Comparison of ENCODE assay signal across 32 cellular contexts in genomic region chr10:31381171-31381570, GRCh38.
"Had no signal": no experiment of that assay in that cellular context is flagged by ENCODE, and none has a peak within 500 bp of the region (broad histone marks: within the 10 kb centered on the region; RNA-seq: fewer than 3 reads in every experiment).

No MANE protein-coding gene starts in this region.

- H3K36me3 ChIP-seq: ascending aorta, breast epithelium, cardiac muscle cell, colonic mucosa, esophagus muscularis mucosa, gastroesophageal sphincter had no signal

- ATAC-seq: activated CD8-positive, alpha-beta memory T cell treated with anti-CD3 and anti-CD28 coated beads, Interleukin-2, amount 10 ng/mL, durations not matched to agents 7 days and 5 days; activated CD8-positive, alpha-beta T cell treated with anti-CD3 and anti-CD28 coated beads, Interleukin-2, amount 10 ng/mL, durations not matched to agents 7 days and 5 days; activated naive CD8-positive, alpha-beta T cell treated with anti-CD3 and anti-CD28 coated beads, Interleukin-2, amount 50 U/mL, for 24 hours; effector memory CD8-positive, alpha-beta T cell; gastroesophageal sphincter; T-helper 17 cell had no signal

- H3K4me3 Mint-ChIP-seq: activated CD4-positive, alpha-beta memory T cell treated with anti-CD3 and anti-CD28 coated beads for 36 hours; activated CD4-positive, alpha-beta T cell treated with anti-CD3 and anti-CD28 coated beads for 36 hours; activated CD4-positive, alpha-beta T cell treated with anti-CD3 and anti-CD28 coated beads, Interleukin-2, amount 10 ng/mL, durations not matched to agents 24 days and 14 days; activated CD8-positive, alpha-beta memory T cell treated with anti-CD3 and anti-CD28 coated beads, Interleukin-2, amount 10 ng/mL, durations not matched to agents 7 days and 5 days; activated CD8-positive, alpha-beta T cell treated with anti-CD3 and anti-CD28 coated beads, Interleukin-2, amount 10 ng/mL, durations not matched to agents 7 days and 5 days; activated naive CD4-positive, alpha-beta T cell treated with anti-CD3 and anti-CD28 coated beads for 36 hours; activated naive CD4-positive, alpha-beta T cell treated with anti-CD3 and anti-CD28 coated beads, Interleukin-2, amount 50 U/mL, for 24 hours; activated naive CD8-positive, alpha-beta T cell treated with anti-CD3 and anti-CD28 coated beads for 36 hours; activated naive CD8-positive, alpha-beta T cell treated with anti-CD3 and anti-CD28 coated beads, Interleukin-2, amount 50 U/mL, for 24 hours; activated T-helper 1 cell treated with anti-CD3 and anti-CD28 coated beads, Interleukin-12 subunit alpha, Interleukin-12 subunit beta, Interleukin-2, Interleukin-4 antibody, amounts not matched to agents 30 ng/mL and 10 ng/mL and 1 ng/mL, durations not matched to agents 14 hours and 24 hours and 36 hours; brain; effector memory CD8-positive, alpha-beta T cell; T-helper 17 cell had no signal

- H3K27me3 ChIP-seq: ascending aorta, breast epithelium, cardiac muscle cell, colonic mucosa, esophagus muscularis mucosa, gastroesophageal sphincter had no signal

- H3K4me1 ChIP-seq: breast epithelium, colonic mucosa, gastroesophageal sphincter had no signal

- H3K4me3 ChIP-seq: ascending aorta, breast epithelium, cardiac muscle cell, colonic mucosa, esophagus muscularis mucosa, gastroesophageal sphincter had no signal

- DNase-seq: activated CD4-positive, alpha-beta memory T cell treated with anti-CD3 and anti-CD28 coated beads for 36 hours; activated CD4-positive, alpha-beta T cell treated with anti-CD3 and anti-CD28 coated beads for 36 hours; activated CD4-positive, alpha-beta T cell treated with anti-CD3 and anti-CD28 coated beads, Interleukin-2, amount 10 ng/mL, durations not matched to agents 24 days and 14 days; activated CD4-positive, CD25-positive, alpha-beta regulatory T cell; activated CD4-positive, CD25-positive, alpha-beta regulatory T cell treated with anti-CD3 and anti-CD28 coated beads, Interleukin-2, amount 50 U/mL, for 72 hours; activated CD8-positive, alpha-beta memory T cell treated with anti-CD3 and anti-CD28 coated beads, Interleukin-2, amount 10 ng/mL, durations not matched to agents 7 days and 5 days; activated CD8-positive, alpha-beta memory T cell treated with anti-CD3 and anti-CD28 coated beads, Interleukin-2, amount 50 U/mL, for 4 hours; activated CD8-positive, alpha-beta T cell treated with anti-CD3 and anti-CD28 coated beads, Interleukin-2, amount 10 ng/mL, durations not matched to agents 7 days and 5 days; activated effector memory CD4-positive, alpha-beta T cell treated with anti-CD3 and anti-CD28 coated beads, Interleukin-2, amount 50 U/mL, for 16 hours; activated naive CD4-positive, alpha-beta T cell treated with anti-CD3 and anti-CD28 coated beads for 36 hours; activated naive CD8-positive, alpha-beta T cell treated with anti-CD3 and anti-CD28 coated beads for 36 hours; activated naive CD8-positive, alpha-beta T cell treated with anti-CD3 and anti-CD28 coated beads, Interleukin-2, amount 50 U/mL, for 24 hours; activated T-cell treated with anti-CD3 and anti-CD28 coated beads, Interleukin-2, amount 50 U/mL, for 1 hour; activated T-cell treated with anti-CD3 and anti-CD28 coated beads, Interleukin-2, amount 50 U/mL, for 48 hours; central memory CD4-positive, alpha-beta T cell; cerebellar nuclear complex; colonic mucosa; effector CD4-positive, alpha-beta T cell; effector memory CD8-positive, alpha-beta T cell; erythroblast; foreskin melanocyte; T-helper 1 cell; T-helper 17 cell had no signal

- H3K27ac ChIP-seq: breast epithelium, cardiac muscle cell, colonic mucosa, esophagus muscularis mucosa, gastroesophageal sphincter had no signal

- H3K9me3 ChIP-seq: ascending aorta, breast epithelium, colonic mucosa, esophagus muscularis mucosa, gastroesophageal sphincter had no signal

- H3K9me3 Mint-ChIP-seq: activated CD4-positive, alpha-beta memory T cell treated with anti-CD3 and anti-CD28 coated beads for 36 hours; activated CD4-positive, alpha-beta T cell treated with anti-CD3 and anti-CD28 coated beads, Interleukin-2, amount 10 ng/mL, durations not matched to agents 24 days and 14 days; activated naive CD4-positive, alpha-beta T cell treated with anti-CD3 and anti-CD28 coated beads for 36 hours; activated naive CD4-positive, alpha-beta T cell treated with anti-CD3 and anti-CD28 coated beads, Interleukin-2, amount 50 U/mL, for 24 hours; activated naive CD8-positive, alpha-beta T cell treated with anti-CD3 and anti-CD28 coated beads for 36 hours; activated naive CD8-positive, alpha-beta T cell treated with anti-CD3 and anti-CD28 coated beads, Interleukin-2, amount 50 U/mL, for 24 hours; activated T-helper 1 cell treated with anti-CD3 and anti-CD28 coated beads, Interleukin-12 subunit alpha, Interleukin-12 subunit beta, Interleukin-2, Interleukin-4 antibody, amounts not matched to agents 30 ng/mL and 10 ng/mL and 1 ng/mL, durations not matched to agents 14 hours and 24 hours and 36 hours; activated T-helper 2 cell treated with anti-CD3 and anti-CD28 coated beads, Interferon-gamma antibody, Interleukin-2, Interleukin-4, amounts not matched to agents 10 μg/mL and 5 μg/mL and 100 μg/mL, durations not matched to agents 14 hours and 24 hours and 36 hours; brain; effector memory CD8-positive, alpha-beta T cell had no signal

- H3K27me3 Mint-ChIP-seq: activated CD4-positive, alpha-beta memory T cell treated with anti-CD3 and anti-CD28 coated beads for 36 hours; activated CD4-positive, alpha-beta T cell treated with anti-CD3 and anti-CD28 coated beads for 36 hours; activated CD4-positive, alpha-beta T cell treated with anti-CD3 and anti-CD28 coated beads, Interleukin-2, amount 10 ng/mL, durations not matched to agents 24 days and 14 days; activated CD8-positive, alpha-beta memory T cell treated with anti-CD3 and anti-CD28 coated beads, Interleukin-2, amount 10 ng/mL, durations not matched to agents 7 days and 5 days; activated naive CD4-positive, alpha-beta T cell treated with anti-CD3 and anti-CD28 coated beads, Interleukin-2, amount 50 U/mL, for 24 hours; activated naive CD8-positive, alpha-beta T cell treated with anti-CD3 and anti-CD28 coated beads for 36 hours; activated naive CD8-positive, alpha-beta T cell treated with anti-CD3 and anti-CD28 coated beads, Interleukin-2, amount 50 U/mL, for 24 hours; brain; effector memory CD8-positive, alpha-beta T cell; T-helper 17 cell had no signal

- H3K36me3 Mint-ChIP-seq: activated CD4-positive, alpha-beta memory T cell treated with anti-CD3 and anti-CD28 coated beads for 36 hours had no signal

- H3K27ac Mint-ChIP-seq: activated CD4-positive, alpha-beta memory T cell treated with anti-CD3 and anti-CD28 coated beads for 36 hours; activated CD4-positive, alpha-beta T cell treated with anti-CD3 and anti-CD28 coated beads for 36 hours; activated CD4-positive, alpha-beta T cell treated with anti-CD3 and anti-CD28 coated beads, Interleukin-2, amount 10 ng/mL, durations not matched to agents 24 days and 14 days; activated CD8-positive, alpha-beta memory T cell treated with anti-CD3 and anti-CD28 coated beads, Interleukin-2, amount 10 ng/mL, durations not matched to agents 7 days and 5 days; activated CD8-positive, alpha-beta T cell treated with anti-CD3 and anti-CD28 coated beads, Interleukin-2, amount 10 ng/mL, durations not matched to agents 7 days and 5 days; activated naive CD4-positive, alpha-beta T cell treated with anti-CD3 and anti-CD28 coated beads for 36 hours; activated naive CD4-positive, alpha-beta T cell treated with anti-CD3 and anti-CD28 coated beads, Interleukin-2, amount 50 U/mL, for 24 hours; activated naive CD8-positive, alpha-beta T cell treated with anti-CD3 and anti-CD28 coated beads for 36 hours; activated naive CD8-positive, alpha-beta T cell treated with anti-CD3 and anti-CD28 coated beads, Interleukin-2, amount 50 U/mL, for 24 hours; activated T-helper 1 cell treated with anti-CD3 and anti-CD28 coated beads, Interleukin-12 subunit alpha, Interleukin-12 subunit beta, Interleukin-2, Interleukin-4 antibody, amounts not matched to agents 30 ng/mL and 10 ng/mL and 1 ng/mL, durations not matched to agents 14 hours and 24 hours and 36 hours; activated T-helper 2 cell treated with anti-CD3 and anti-CD28 coated beads, Interferon-gamma antibody, Interleukin-2, Interleukin-4, amounts not matched to agents 10 μg/mL and 5 μg/mL and 100 μg/mL, durations not matched to agents 14 hours and 24 hours and 36 hours; effector memory CD8-positive, alpha-beta T cell; T-helper 17 cell had no signal
